13 cellular contexts compared by ENCODE assay signal in the genomic region with DNA sequence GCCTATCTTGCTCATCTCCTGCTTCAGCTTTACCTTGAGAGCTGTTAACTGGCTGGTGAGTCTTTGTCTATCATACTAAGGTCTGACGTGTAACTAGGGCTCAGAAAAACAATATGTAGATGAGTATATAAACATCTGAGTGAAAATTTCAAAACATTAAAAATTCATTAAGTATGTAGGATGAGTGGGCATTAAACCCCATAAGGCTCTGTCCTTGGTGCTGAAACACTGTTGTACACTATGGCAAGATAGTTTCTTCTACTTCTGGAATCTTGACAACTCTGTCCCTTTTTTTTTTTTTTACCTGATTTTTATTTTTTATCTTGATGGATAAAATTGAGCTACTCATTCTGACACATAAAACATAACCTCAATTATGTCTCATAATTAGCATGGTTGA. TPM values are rescaled to one million over a fixed set of nuclear protein-coding genes. Genes with fewer than 3 reads are reported as not detected.
A peak's percentile ranks its signal among the peaks of the same experiment; 100 is the strongest.
DNase-seq lines count a peak whose midpoint lies in the region; ATAC-seq and TF ChIP-seq lines count a peak whose summit lies in the region.
"Had no signal": no experiment of that assay in that cellular context is flagged by ENCODE, and none has a peak within 500 bp of the region (broad histone marks: within the 10 kb centered on the region; RNA-seq: fewer than 3 reads in every experiment).

No MANE protein-coding gene starts in this region.

- no peaks in the 10 kb centered on the region for H3K27me3 ChIP-seq in GM23338 (ENCODE audit: insufficient read depth)

- H3K36me3 Mint-ChIP-seq in GM23338 (ENCODE audit: low read depth) (no peaks in the 10 kb centered on the region), type B pancreatic cell (no peaks in the 10 kb centered on the region)

- no peak overlapping the region for H3K4me3 ChIP-seq in GM23338
- no peak overlapping the region for H3K4me3 ChIP-seq in fibroblast of the aortic adventitia (ENCODE audit: low read depth, low read length)

- no peaks in the 10 kb centered on the region for H4K20me1 ChIP-seq in GM23338 (replicated peaks; ENCODE audit: insufficient read depth)

- ATAC-seq in GM23338 = no peak
- ATAC-seq in HG03175 (IDR thresholded peaks at IDR 0.05; ENCODE audit: unreplicated experiment) = no peak
- ATAC-seq: foreskin keratinocyte; naive thymus-derived CD4-positive, alpha-beta T cell had no signal

- H3K9me3 Mint-ChIP-seq in GM23338 = no peaks in the 10 kb centered on the region
- H3K9me3 Mint-ChIP-seq in type B pancreatic cell = no peaks in the 10 kb centered on the region
- H3K9me3 Mint-ChIP-seq: T-helper 1 cell treated with Interleukin-12 subunit alpha and Interleukin-12 subunit beta and Interleukin-4 antibody, amounts not matched to agents 30 μg/mL and 1 μg/mL, for 36 hours had no signal

- H3K9me2 ChIP-seq in GM23338 (ENCODE audit: insufficient read depth) = peaks cover 7% of the 10 kb centered on the region; the same call in 1 of the 2 replicates

- no peaks in the 10 kb centered on the region; the same call in 2 of the 3 replicates for H3K4me1 Mint-ChIP-seq in GM23338
- H3K4me1 Mint-ChIP-seq in type B pancreatic cell (ENCODE audit: unreplicated experiment) = no peaks in the 10 kb centered on the region
- H3K4me1 Mint-ChIP-seq: naive thymus-derived CD4-positive, alpha-beta T cell had no signal

- H3K27me3 Mint-ChIP-seq in GM23338 (ENCODE audit: insufficient read depth, low read depth, poor library complexity) = no peaks in the 10 kb centered on the region
- peaks cover 15% of the 10 kb centered on the region for H3K27me3 Mint-ChIP-seq in type B pancreatic cell

- no peak overlapping the region for H3K27ac Mint-ChIP-seq in GM23338
- no peak overlapping the region for H3K27ac Mint-ChIP-seq in type B pancreatic cell
- H3K27ac Mint-ChIP-seq: naive thymus-derived CD4-positive, alpha-beta T cell; T-helper 1 cell treated with Interleukin-12 subunit alpha and Interleukin-12 subunit beta and Interleukin-4 antibody, amounts not matched to agents 30 μg/mL and 1 μg/mL, for 36 hours had no signal

- H3K4me3 Mint-ChIP-seq in GM23338 = no peak overlapping the region
- H3K4me3 Mint-ChIP-seq in type B pancreatic cell = no peak overlapping the region
- H3K4me3 Mint-ChIP-seq: naive thymus-derived CD4-positive, alpha-beta T cell; T-helper 1 cell treated with Interleukin-12 subunit alpha and Interleukin-12 subunit beta and Interleukin-4 antibody, amounts not matched to agents 30 μg/mL and 1 μg/mL, for 36 hours had no signal

- TF ChIP-seq CTCF in GM23338 (conservative IDR thresholded peaks at IDR 0.05; ENCODE audit: low read depth in 2 of 2) (no peak), fibroblast of the aortic adventitia (IDR thresholded peaks at IDR 0.05; ENCODE audit: insufficient read depth, low read length) (no peak), type B pancreatic cell (conservative IDR thresholded peaks at IDR 0.05) (no peak)

- no peak overlapping the region for H2AFZ ChIP-seq in GM23338

- peak; percentile 42 for DNase-seq in ACHN
- DNase-seq in GM23338 (ENCODE audit: low spot score) = peak; percentile 59
- DNase-seq in SK-MEL-5 (ENCODE audit: low read depth, low spot score) = peak; percentile 30
- DNase-seq in fibroblast of the aortic adventitia (ENCODE audit: low read depth) = peak; percentile 72
- DNase-seq in type B pancreatic cell (ENCODE audit: extremely low spot score, unreplicated experiment) = no peak
- DNase-seq in effector CD4-positive, alpha-beta T cell = no peak
- no peak for DNase-seq in hepatic stellate cell (ENCODE audit: low spot score)
- DNase-seq: activated effector memory CD4-positive, alpha-beta T cell treated with Interleukin-2 at 50 U/mL for 16 hours; NCI-H2107 had no signal

- in situ Hi-C loops in ACHN (cut with HindIII; ENCODE audit: low pct_ligation_motif_present, low pct_unique_long_range_greater_than_20kb, low sequenced_read_pairs) = no loop called here
- in situ Hi-C loops in SK-MEL-5 (cut with HindIII; ENCODE audit: low pct_unique_long_range_greater_than_20kb, low sequenced_read_pairs) = no loop called here

- peaks cover 13% of the 10 kb centered on the region; the same call in 1 of the 2 replicates for H3K4me1 ChIP-seq in GM23338 (ENCODE audit: insufficient read depth)
- H3K4me1 ChIP-seq: foreskin keratinocyte had no signal

- H3K79me2 ChIP-seq in GM23338 (replicated peaks; ENCODE audit: insufficient read depth) = no peaks in the 10 kb centered on the region

- H3K4me2 ChIP-seq in GM23338 = no peak overlapping the region

- no peaks in the 10 kb centered on the region for H3F3A ChIP-seq in GM23338 (replicated peaks; ENCODE audit: low read depth)

- no peaks in the 10 kb centered on the region for H3K36me3 ChIP-seq in GM23338 (ENCODE audit: insufficient read depth)

- no peak overlapping the region for H3K27ac ChIP-seq in GM23338 (ENCODE audit: low read depth)
- H3K27ac ChIP-seq: foreskin keratinocyte had no signal

TF ChIP-seq in GM23338, 12 proteins besides CTCF, POLR2A, EP300 and RAD21:
- TF ChIP-seq ETS1 (IDR thresholded peaks at IDR 0.05) (no peak), REST (IDR thresholded peaks at IDR 0.05; ENCODE audit: unreplicated experiment) (peak; percentile 76)

RNA-seq across cellular contexts. Expression of gene DGKG, which starts 54.4 kb away (rescaled TPM):
- total RNA-seq in GM23338 (2014; rRNA removed; shearing (Covaris generic)) = 0.14 TPM in 1 of 2 replicates, not detected in the other
- 0.17 and 0.31 TPM in 2 replicates for polyA plus RNA-seq in GM23338 (2016; fragmentation: Nextera tagmentation; extraction: Ambion mirVana)
- total RNA-seq in SK-MEL-5 (2014; rRNA removed; shearing (Covaris generic)) = 4.7 and 5.2 TPM in 2 replicates
- polyA plus RNA-seq in SK-MEL-5 (2015; cell fraction: cytosol; rRNA removed) = 3.9 and 5.8 TPM in 2 replicates
- 1.5 and 3.5 TPM in 2 replicates for polyA plus RNA-seq in SK-MEL-5 (2015; cell fraction: nucleus; rRNA removed)
- total RNA-seq in fibroblast of the aortic adventitia (ENCODE audit: low replicate concordance) = 0.08 and 0.27 TPM in 2 replicates
- 1.5 and 11.6 TPM in 2 replicates for total RNA-seq in type B pancreatic cell (ENCODE audit: low replicate concordance)
- polyA plus RNA-seq: foreskin keratinocyte; naive thymus-derived CD4-positive, alpha-beta T cell had no signal

Comparison
In these comparisons a context has a peak if more than half of its experiments do, and no peak if none do; other contexts are left out.
1. DNase-seq: peak in ACHN (single experiment), GM23338 (single experiment), SK-MEL-5 (single experiment) and fibroblast of the aortic adventitia (single experiment); none in type B pancreatic cell (single experiment), effector CD4-positive, alpha-beta T cell (single experiment) and hepatic stellate cell (single experiment).